In genomic region chr3:159884661-159885402, GRCh38 we compare ENCODE assay signal across 8 cellular contexts. TPM values are rescaled to one million over a fixed set of nuclear protein-coding genes. Genes with fewer than 3 reads are reported as not detected.
DNase-seq lines count a peak whose midpoint lies in the region; ATAC-seq, FAIRE-seq and TF ChIP-seq lines count a peak whose summit lies in the region.

No MANE protein-coding gene starts in this region.

- WGBS in GM12878 (ENCODE audit: insufficient coverage, insufficient replicate concordance, low lambda C conversion rate, missing lambda C conversion rate): 55% methylated on average over 3 of the region's 3 CpGs
- 65 to 71% methylated on average over 3 of the region's 3 CpGs for WGBS in lower leg skin, 2 donors

- TF ChIP-seq POLR2A in GM12878 (IDR thresholded peaks at IDR 0.05; ENCODE audit: low read depth, low read length): no peak
- TF ChIP-seq POLR2A in uterus (IDR thresholded peaks at IDR 0.05): no peak
- TF ChIP-seq POLR2A in lower leg skin (IDR thresholded peaks at IDR 0.05): no peak

- H3K4me1 ChIP-seq in GM12878 (ENCODE audit: control insufficient read depth, insufficient read depth, low read length) (no peaks in the 10 kb centered on the region), uterus (peaks cover 0 to 4% of the 10 kb centered on the region in 2 donors)

- no peak overlapping the region for H3K27ac ChIP-seq in GM12878 (ENCODE audit: control insufficient read depth, insufficient read depth)
- H3K27ac ChIP-seq in uterus: no peak overlapping the region

- POLR2A ChIA-PET in GM12878 (lab: Charles Lee): interaction anchor here (0.6 to 3.6 kb wide), 2 partner anchors 120 to 395 kb away, joined by 3 to 16 read pairs; no protein-coding TSS in a partner anchor

- H3K9ac ChIP-seq in GM12878 (ENCODE audit: control insufficient read depth, insufficient read depth, low read length): no peak overlapping the region

- TF ChIP-seq CTCF in GM12878 (IDR thresholded peaks at IDR 0.05 in 2 of 3, conservative IDR thresholded peaks at IDR 0.05 in 1 of 3; ENCODE audit: control insufficient read depth in 2 of 3, extremely low read depth in 1 of 3, insufficient read depth in 1 of 3, low read depth in 3 of 3, low read length in 3 of 3) (peak; percentile 40 to 72 (median 56); a peak in 5 of 6 replicates), uterus (IDR thresholded peaks at IDR 0.05) (peak; percentile 35 to 64 (median 51)), lower leg skin (IDR thresholded peaks at IDR 0.05) (no peak)

- H3K4me3 ChIP-seq in GM12878 (no peak overlapping the region), uterus (no peak overlapping the region), lower leg skin (ENCODE audit: low read depth, poor library complexity, severe bottlenecking) (no peak overlapping the region)

- H3K79me2 ChIP-seq in GM12878 (ENCODE audit: control insufficient read depth, insufficient read depth, low read length): no peaks in the 10 kb centered on the region

- TF ChIP-seq EP300 in GM12878 (IDR thresholded peaks at IDR 0.05; ENCODE audit: borderline replicate concordance in 1 of 2, control insufficient read depth in 1 of 2, low read depth in 2 of 2, low read length in 2 of 2): no peak

- CTCF ChIA-PET in GM12878 (lab: Yijun Ruan, JAX): interaction anchor here (0.7 to 19.3 kb wide), 61 partner anchors 12 to 602 kb away, joined by 3 to 843 read pairs (median 5); partner anchors contain the start of gene IL12A

- RAD21 ChIA-PET in GM12878 (lab: Charles Lee; ENCODE audit: unreplicated experiment): interaction anchor here (0.7 to 11.3 kb wide), 37 partner anchors 8 to 601 kb away, joined by 3 to 387 read pairs (median 6); partner anchors contain the start of gene IL12A

- intact Hi-C loops in GM12878 (cut with micrococcal nuclease; ENCODE audit: unreplicated experiment): loop anchor here (1.0 to 10.0 kb wide), 8 partner anchors 58 to 527 kb away; partner anchors contain the start of genes C3orf80 and IL12A
- intact Hi-C loops in left colon (cut with DNase I, micrococcal nuclease): loop anchor here in 1 of 2 donors (10.0 kb wide), 1 partner anchor 120 kb away; no protein-coding TSS in a partner anchor
- intact Hi-C loops in uterus (cut with DNase I; ENCODE audit: low total_unique reads): loop anchor here (10.0 kb wide), 1 partner anchor 120 kb away; no protein-coding TSS in a partner anchor
- intact Hi-C loops in lower leg skin (cut with DNase I; ENCODE audit: low total_unique reads): loop anchor here (10.0 kb wide), 1 partner anchor 120 kb away; no protein-coding TSS in a partner anchor

- peak; percentile 79 for FAIRE-seq in GM12878 (lab: Jason Lieb, UNC)

- BruUV-seq in GM12878 (replicated peaks; lab: Mats Ljungman, UMichigan): no TSS peak

- H2AFZ ChIP-seq in GM12878 (ENCODE audit: control insufficient read depth, low read depth, low read length): no peak overlapping the region

- TF ChIP-seq RAD21 in GM12878 (IDR thresholded peaks at IDR 0.05; ENCODE audit: insufficient read depth, low read depth, low read length): peak; percentile 75

- SMC1A ChIA-PET in GM12878 (lab: Charles Lee; ENCODE audit: uncharacterized antibody, unreplicated experiment): interaction anchor here (0.7 to 22.1 kb wide), 41 partner anchors 9 to 603 kb away, joined by 3 to 589 read pairs (median 5); partner anchors contain the start of gene IL12A

- peak; percentile 3 for DNase-seq in DMS53 treated with DMSO at 0.1 percent for 48 hours (lab: John Stamatoyannopoulos, UW; ENCODE audit: unreplicated experiment)
- peak; percentile 26 for DNase-seq in NCI-H146 (lab: John Stamatoyannopoulos, UW)
- no peak for DNase-seq in GM12878 (ENCODE audit: low read depth, low spot score)
- no peak for DNase-seq in left colon
- no peak for DNase-seq in uterus
- no peak for DNase-seq in stimulated activated CD4-positive, alpha-beta T cell treated with anti-CD3 and anti-CD28 coated beads, Interleukin-4, amount 100 ng/mL, for 24 hours
- DNase-seq in lower leg skin (ENCODE audit: low spot score in 2 of 2): no peak

- H3K36me3 ChIP-seq in GM12878 (ENCODE audit: control insufficient read depth in 2 of 2, insufficient read depth in 2 of 2, low read length in 1 of 2): no peaks in the 10 kb centered on the region
- no peaks in the 10 kb centered on the region for H3K36me3 ChIP-seq in uterus

- in situ Hi-C loops in GM12878 (cut with MboI): loop anchor here (5.0 kb wide), 1 partner anchor 117 kb away; no protein-coding TSS in a partner anchor

- H3K27me3 ChIP-seq in GM12878 (replicated peaks in 1 of 2; ENCODE audit: control insufficient read depth in 2 of 2, insufficient read depth in 2 of 2, low read length in 1 of 2): no peaks in the 10 kb centered on the region
- no peaks in the 10 kb centered on the region for H3K27me3 ChIP-seq in uterus

- ATAC-seq in GM21390 (IDR thresholded peaks at IDR 0.05; ENCODE audit: unreplicated experiment) (peak; percentile 74), GM12878 (peak; percentile 80), left colon (peak; percentile 50)

- no peaks in the 10 kb centered on the region for H4K20me1 ChIP-seq in GM12878 (ENCODE audit: control insufficient read depth, insufficient read depth)

- H3K4me2 ChIP-seq in GM12878 (ENCODE audit: control insufficient read depth, insufficient read depth): no peak overlapping the region

- no peaks in the 10 kb centered on the region for H3K9me3 ChIP-seq in GM12878 (replicated peaks; ENCODE audit: control insufficient read depth, insufficient read depth, low read length)
- H3K9me3 ChIP-seq in uterus: no peaks in the 10 kb centered on the region

TF ChIP-seq in GM12878, 131 proteins besides CTCF, POLR2A, EP300 and RAD21 (continues in another document):
- TF ChIP-seq ELK1 (IDR thresholded peaks at IDR 0.05; ENCODE audit: low read depth, low read length): no peak
- TF ChIP-seq PKNOX1 (IDR thresholded peaks at IDR 0.05): no peak
- TF ChIP-seq SUZ12 (IDR thresholded peaks at IDR 0.05; ENCODE audit: unreplicated experiment): no peak
- TF ChIP-seq SMC3 (IDR thresholded peaks at IDR 0.05; ENCODE audit: borderline replicate concordance, low read length): peak; percentile 72; the same call in 1 of the 2 replicates

RNA-seq across cellular contexts. Expression of gene SCHIP1, which starts 45.2 kb away (rescaled TPM):
- 0.17 TPM in 1 of 2 replicates, not detected in the other for total RNA-seq in GM12878 (2013; cell fraction: nucleolus; rRNA removed)
- total RNA-seq in GM12878 (2014; rRNA removed) (0.98 and 1.4 TPM in 2 replicates), GM12878 (2014; rRNA removed; fragmentation: Illumina TruSeq; extraction: Trizol) (1.4 and 1.6 TPM in 2 replicates), GM12878 (2021) (0.27 and 1.5 TPM in 2 replicates), left colon (1 to 10 TPM in 1 of 2 donors, under 1 TPM in 1; 0.67 to 2.7 TPM), uterus (10 to 100 TPM in 2 of 4 donors, 1 to 10 TPM in 2; 1.8 to 29.4 (median 7.0) TPM), lower leg skin (1 to 10 TPM in 2 of 4 donors, under 1 TPM in 2; 0.15 to 1.5 (median 0.78) TPM)
- polyA plus RNA-seq in GM12878 (2011; ENCODE audit: low read depth): not detected
- polyA plus RNA-seq in GM12878 (2011; rRNA removed) (0.10 TPM in 1 of 2 replicates, not detected in the other), GM12878 (2014; fragmentation: Illumina TruSeq; extraction: Trizol) (1.7 and 2.8 TPM in 2 replicates), GM12878 (2014; fragmentation: Nextera tagmentation; extraction: Ambion mirVana) (1 to 10 TPM; 1.2 to 2.8 TPM), GM12878 (2014; rRNA removed) (1.1 and 1.2 TPM in 2 replicates), GM12878 (2016; fragmentation: Nextera tagmentation; extraction: Ambion mirVana) (1 to 10 TPM in 1 of 2 experiments, under 1 TPM in 1; 0.84 to 2.1 TPM)
- polyA plus RNA-seq in GM12878 (2011; cell fraction: cytosol; rRNA removed): 0.05 and 0.07 TPM in 2 replicates
- polyA plus RNA-seq in GM12878 (2011; cell fraction: nucleus; rRNA removed): 0.10 and 0.39 TPM in 2 replicates
- polyA plus RNA-seq in GM12878 (2012): 0.25 TPM in 1 of 2 replicates, not detected in the other
- 0.05 and 0.07 TPM in 2 replicates for polyA minus RNA-seq in GM12878 (2011; rRNA and poly(A)+ RNA removed)
- not detected in 2 replicates for polyA minus RNA-seq in GM12878 (2011; cell fraction: cytosol; rRNA and poly(A)+ RNA removed)
- polyA minus RNA-seq in GM12878 (2011; cell fraction: nucleus; rRNA and poly(A)+ RNA removed): 0.36 TPM in 1 of 2 replicates, not detected in the other

Comparison
In these comparisons a context has a peak if more than half of its experiments do, and no peak if none do; other contexts are left out.
1. DNase-seq: peak in DMS53 treated with DMSO at 0.1 percent for 48 hours (single experiment) and NCI-H146 (single experiment); none in GM12878 (single experiment), left colon (0 of 2), uterus (0 of 2), stimulated activated CD4-positive, alpha-beta T cell treated with anti-CD3 and anti-CD28 coated beads, Interleukin-4, amount 100 ng/mL, for 24 hours (single experiment) and lower leg skin (0 of 2).
2. CTCF ChIP-seq: peak in GM12878 (3 of 3) and uterus (4 of 4); none in lower leg skin (0 of 3).
3. Peak in every context shown above with its lines, with median percentiles within 50 percentile points of each other: ATAC-seq.